11 cellular contexts compared by ENCODE assay signal in genomic region chr1:111200802-111201161, GRCh38. TPM values are rescaled to one million over a fixed set of nuclear protein-coding genes. Genes with fewer than 3 reads are reported as not detected.
DNase-seq lines count a peak whose midpoint lies in the region; ATAC-seq and TF ChIP-seq lines count a peak whose summit lies in the region.
"Had no signal": no experiment of that assay in that cellular context is flagged by ENCODE, and none has a peak within 500 bp of the region (broad histone marks: within the 10 kb centered on the region; RNA-seq: fewer than 3 reads in every experiment).

No MANE protein-coding gene starts in this region.

- H3K27me3 ChIP-seq in CD4-positive, alpha-beta T cell (ENCODE audit: control insufficient read depth, insufficient read depth, low read length): no peaks in the 10 kb centered on the region
- no peaks in the 10 kb centered on the region for H3K27me3 ChIP-seq in parathyroid adenoma (ENCODE audit: control insufficient read depth, insufficient read depth, low read length)

- peak overlapping the region; percentile 26 for H3K4me2 ChIP-seq in parathyroid adenoma (ENCODE audit: low read length)

- H3K36me3 ChIP-seq in KOPT-K1 (ENCODE audit: insufficient read depth, low read length) (peaks cover 38% of the 10 kb centered on the region), parathyroid adenoma (ENCODE audit: control insufficient read depth, insufficient read depth, low read length) (no peaks in the 10 kb centered on the region)
- H3K36me3 ChIP-seq: HAP-1 had no signal

- DNase-seq in CD4-positive, alpha-beta T cell: no peak
- DNase-seq in kidney glomerular epithelial cell (lab: John Stamatoyannopoulos, UW) (no peak), KBM-7 (no peak), inferior parietal cortex (ENCODE audit: extremely low spot score) (no peak)
- DNase-seq: KG1 had no signal

- H3K4me1 ChIP-seq in parathyroid adenoma: peaks cover 16% of the 10 kb centered on the region
- H3K4me1 ChIP-seq: HAP-1 had no signal

- POLR2A ChIA-PET in CD4-positive, alpha-beta T cell (lab: Charles Lee): interaction anchor here (1.0 to 15.0 kb wide), 6 partner anchors 9 to 61 kb away, joined by 3 to 756 read pairs (median 10); partner anchors contain the start of genes CEPT1, CHI3L2 and DRAM2

- no peaks in the 10 kb centered on the region for H3K79me2 ChIP-seq in parathyroid adenoma

- intact Hi-C loops in CD4-positive, alpha-beta T cell (cut with DNase I, micrococcal nuclease): loop anchor here (1.0 to 10.0 kb wide), 3 partner anchors 16 to 576 kb away; no protein-coding TSS in a partner anchor
- intact Hi-C loops in dendritic cell treated with granulocyte-macrophage colony-stimulating factor and Interleukin-4, amounts not matched to agents 40 ng/mL and 50 ng/mL, for 4 days (cut with micrococcal nuclease): loop anchor here (5.0 kb wide), 1 partner anchor 73 kb away; no protein-coding TSS in a partner anchor

- H3K9me3 ChIP-seq in CD4-positive, alpha-beta T cell (ENCODE audit: control insufficient read depth, low read length): no peaks in the 10 kb centered on the region
- no peaks in the 10 kb centered on the region for H3K9me3 ChIP-seq in KOPT-K1 (ENCODE audit: insufficient read depth, low read length, poor library complexity, severe bottlenecking)
- H3K9me3 ChIP-seq in parathyroid adenoma (ENCODE audit: control insufficient read depth, low read length): no peaks in the 10 kb centered on the region
- H3K9me3 ChIP-seq: HAP-1 had no signal

- no peak overlapping the region for H2AFZ ChIP-seq in parathyroid adenoma

- H3K27ac ChIP-seq in CD4-positive, alpha-beta T cell (ENCODE audit: low read depth, low read length): peak overlapping the region; percentile 97
- H3K27ac ChIP-seq in KOPT-K1 (ENCODE audit: low read depth, low read length, poor library complexity, severe bottlenecking) (peak overlapping the region; percentile 99), parathyroid adenoma (no peak overlapping the region)

- H3K36me3 Mint-ChIP-seq in CD4-positive, alpha-beta T cell (ENCODE audit: low read depth): peaks cover 63% of the 10 kb centered on the region
- peaks cover 19% of the 10 kb centered on the region for H3K36me3 Mint-ChIP-seq in dendritic cell treated with granulocyte-macrophage colony-stimulating factor and Interleukin-4, amounts not matched to agents 40 ng/mL and 50 ng/mL, for 4 days (ENCODE audit: low read depth)

- H3K4me1 Mint-ChIP-seq in CD4-positive, alpha-beta T cell (ENCODE audit: low read depth): peaks cover 81% of the 10 kb centered on the region
- H3K4me1 Mint-ChIP-seq in dendritic cell treated with granulocyte-macrophage colony-stimulating factor and Interleukin-4, amounts not matched to agents 40 ng/mL and 50 ng/mL, for 4 days (ENCODE audit: low read depth): peaks cover 88% of the 10 kb centered on the region

- peak overlapping the region; percentile 90 for H3K27ac Mint-ChIP-seq in CD4-positive, alpha-beta T cell
- peak overlapping the region; percentile 96 for H3K27ac Mint-ChIP-seq in dendritic cell treated with granulocyte-macrophage colony-stimulating factor and Interleukin-4, amounts not matched to agents 40 ng/mL and 50 ng/mL, for 4 days

- H3K4me3 ChIP-seq in parathyroid adenoma (ENCODE audit: low read depth, low read length): peak overlapping the region; percentile 15
- H3K4me3 ChIP-seq: HAP-1 had no signal

- no peak for TF ChIP-seq CTCF in CD4-positive, alpha-beta T cell (IDR thresholded peaks at IDR 0.05)
- TF ChIP-seq CTCF in parathyroid adenoma (IDR thresholded peaks at IDR 0.05): no peak

- no peaks in the 10 kb centered on the region for H3K27me3 Mint-ChIP-seq in CD4-positive, alpha-beta T cell
- no peaks in the 10 kb centered on the region for H3K27me3 Mint-ChIP-seq in dendritic cell treated with granulocyte-macrophage colony-stimulating factor and Interleukin-4, amounts not matched to agents 40 ng/mL and 50 ng/mL, for 4 days

- peak overlapping the region; percentile 99 for H3K4me3 Mint-ChIP-seq in CD4-positive, alpha-beta T cell
- peak overlapping the region; percentile 67 for H3K4me3 Mint-ChIP-seq in dendritic cell treated with granulocyte-macrophage colony-stimulating factor and Interleukin-4, amounts not matched to agents 40 ng/mL and 50 ng/mL, for 4 days

- ATAC-seq in CD4-positive, alpha-beta T cell (ENCODE audit: poor library complexity): no peak
- no peak for ATAC-seq in GM18519 (IDR thresholded peaks at IDR 0.05; ENCODE audit: low FRiP score, unreplicated experiment)

- H3K9me3 Mint-ChIP-seq in CD4-positive, alpha-beta T cell: no peaks in the 10 kb centered on the region
- H3K9me3 Mint-ChIP-seq in dendritic cell treated with granulocyte-macrophage colony-stimulating factor and Interleukin-4, amounts not matched to agents 40 ng/mL and 50 ng/mL, for 4 days: no peaks in the 10 kb centered on the region

- CTCF ChIA-PET in CD4-positive, alpha-beta T cell (lab: Charles Lee): interaction anchor here (1.5 to 8.1 kb wide), 2 partner anchors 18 to 133 kb away, joined by 3 to 135 read pairs; no protein-coding TSS in a partner anchor

- H3K9ac ChIP-seq in parathyroid adenoma: no peak overlapping the region

- in situ Hi-C loops in KBM-7 (cut with MboI; ENCODE audit: low pct_unique_long_range_greater_than_20kb, low sequenced_read_pairs): no loop called here

RNA-seq across cellular contexts. Expression of gene DENND2D, which starts 0.3 kb away (rescaled TPM):
- total RNA-seq in CD4-positive, alpha-beta T cell: 10 to 100 TPM; 60.7 to 62.0 TPM

RNA-seq across cellular contexts. Expression of gene CHI3L2, which starts 26.7 kb away (rescaled TPM):
- total RNA-seq in CD4-positive, alpha-beta T cell: 10 to 100 TPM; 13.9 to 15.7 TPM
- total RNA-seq: epithelial cell of proximal tubule had no signal
